Comparison of ENCODE assay signal across 1 cellular context in genomic region chr3:37953995-37954394, GRCh38.
TF ChIP-seq lines count a peak whose summit lies in the region.

No MANE protein-coding gene starts in this region.

TF ChIP-seq in H1, 55 proteins besides CTCF, POLR2A, EP300 and RAD21:
- TF ChIP-seq CBX5 (IDR thresholded peaks at IDR 0.05; ENCODE audit: low read depth, low read length) (no peak), BRCA1 (IDR thresholded peaks at IDR 0.05; ENCODE audit: low read depth, low read length) (no peak), GTF2F1 (IDR thresholded peaks at IDR 0.05; ENCODE audit: borderline replicate concordance, low read depth, low read length) (no peak), MAX (IDR thresholded peaks at IDR 0.05) (no peak), JUND (IDR thresholded peaks at IDR 0.05; ENCODE audit: low read length) (no peak), FOSL1 (IDR thresholded peaks at IDR 0.05; ENCODE audit: insufficient read depth, low read depth, low read length) (no peak), SIX5 (IDR thresholded peaks at IDR 0.05; ENCODE audit: low read depth, low read length) (no peak)
